In the genomic region with DNA sequence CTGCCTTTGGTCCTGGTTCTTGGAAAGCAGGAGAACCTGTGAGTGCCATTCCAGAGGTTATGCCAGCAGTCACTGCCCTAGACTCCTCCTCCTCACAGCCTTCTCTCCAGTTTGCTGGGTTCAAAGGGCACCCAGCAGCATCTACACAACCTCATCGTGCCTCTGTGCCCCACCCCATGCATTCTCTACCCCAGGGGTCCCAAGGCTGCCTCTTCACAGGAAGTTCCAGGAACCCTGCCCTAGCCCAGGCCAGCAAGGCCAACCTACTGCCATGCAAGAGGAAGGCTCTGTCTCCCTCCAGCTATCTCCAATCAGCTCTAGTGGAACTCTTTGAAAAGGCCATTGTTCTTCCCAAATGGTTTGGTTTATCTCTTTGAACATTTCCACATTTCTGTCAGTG, we compare ENCODE assay signal across 18 cellular contexts. TPM values are rescaled to one million over a fixed set of nuclear protein-coding genes. Genes with fewer than 3 reads are reported as not detected.
DNase-seq lines count a peak whose midpoint lies in the region; ATAC-seq, FAIRE-seq and TF ChIP-seq lines count a peak whose summit lies in the region.
"Had no signal": no experiment of that assay in that cellular context is flagged by ENCODE, and none has a peak within 500 bp of the region (broad histone marks: within the 10 kb centered on the region; RNA-seq: fewer than 3 reads in every experiment).

No MANE protein-coding gene starts in this region.

- no peak overlapping the region for H3K14ac ChIP-seq in neuronal stem cell (ENCODE audit: low read length)

- H2BK5ac ChIP-seq in neuronal stem cell (ENCODE audit: low read length): no peak overlapping the region

- peak; percentile 73 for FAIRE-seq in bronchial epithelial cell (lab: Jason Lieb, UNC)
- FAIRE-seq: GM19239 had no signal

- H3K4me3 Mint-ChIP-seq in endodermal cell: no peak overlapping the region
- H3K4me3 Mint-ChIP-seq: CD4-positive, CD25-positive, alpha-beta regulatory T cell had no signal

- no peak overlapping the region for H2AFZ ChIP-seq in neuronal stem cell (ENCODE audit: low read length)

- DNase-seq in bronchial epithelial cell (ENCODE audit: low read depth) (no peak), left colon (no peak), neuronal stem cell (ENCODE audit: low spot score) (no peak), NCI-H748 (lab: John Stamatoyannopoulos, UW; ENCODE audit: unreplicated experiment) (no peak), endodermal cell (no peak)
- DNase-seq: CD4-positive, CD25-positive, alpha-beta regulatory T cell; DMS79; NCI-H1092 treated with DMSO at 0.1 percent for 48 hours; NCI-H1436 treated with DMSO at 0.1 percent for 48 hours; NCI-H1930; NCI-H226; NCI-H524; Peyer's patch; SJCRH30 had no signal

- no peak overlapping the region for H2BK120ac ChIP-seq in neuronal stem cell (ENCODE audit: low read depth, low read length)

- H2BK15ac ChIP-seq in neuronal stem cell (ENCODE audit: low read length): peak overlapping the region; percentile 46

- no CpG with 5 or more reads among the region's 1 CpG for WGBS in neuronal stem cell (ENCODE audit: extremely low coverage in 2 of 2, insufficient read length in 2 of 2, insufficient replicate concordance in 1 of 2), 2 donors
- WGBS in endodermal cell (ENCODE audit: insufficient coverage in 1 of 2, insufficient read length in 1 of 2), 2 experiments: 89% methylated on average over 1 of the region's 1 CpG; no CpG with 5 or more reads in 1 of the 2 experiments

- peaks cover 11 to 23% of the 10 kb centered on the region in 2 donors for H3K4me1 ChIP-seq in neuronal stem cell (ENCODE audit: control insufficient read depth in 2 of 2, insufficient read depth in 1 of 2, low read depth in 1 of 2, low read length in 2 of 2)
- H3K4me1 ChIP-seq in endodermal cell (ENCODE audit: control insufficient read depth, insufficient read depth, low read length): peaks cover 16% of the 10 kb centered on the region
- H3K4me1 ChIP-seq: Peyer's patch, SJCRH30 had no signal

- peak; percentile 73 for ATAC-seq in left colon
- no peak for ATAC-seq in HG02763 (IDR thresholded peaks at IDR 0.05; ENCODE audit: unreplicated experiment)
- no peak for ATAC-seq in HG02678 (IDR thresholded peaks at IDR 0.05; ENCODE audit: unreplicated experiment)

- no peaks in the 10 kb centered on the region for H3K27me3 Mint-ChIP-seq in endodermal cell (ENCODE audit: insufficient read depth)

- intact Hi-C loops in left colon (cut with DNase I, micrococcal nuclease): no loop called here

- H3K4me2 ChIP-seq in neuronal stem cell (ENCODE audit: insufficient read depth, low read length, poor library complexity, severe bottlenecking): no peak overlapping the region
- H3K4me2 ChIP-seq: KMS-11 had no signal

- H3K9me3 Mint-ChIP-seq in endodermal cell: peaks cover 9% of the 10 kb centered on the region
- H3K9me3 Mint-ChIP-seq: CD4-positive, CD25-positive, alpha-beta regulatory T cell had no signal

- H3K4me3 ChIP-seq in bronchial epithelial cell (ENCODE audit: low read depth, low read length) (no peak overlapping the region), neuronal stem cell (ENCODE audit: low read length in 2 of 2) (no peak overlapping the region), endodermal cell (ENCODE audit: low read length) (no peak overlapping the region)
- H3K4me3 ChIP-seq: Peyer's patch, SJCRH30 had no signal

- H2BK12ac ChIP-seq in neuronal stem cell (ENCODE audit: low read length): no peak overlapping the region

- H3K36me3 Mint-ChIP-seq in endodermal cell (ENCODE audit: low read depth): peaks cover 5% of the 10 kb centered on the region
- H3K36me3 Mint-ChIP-seq: CD4-positive, CD25-positive, alpha-beta regulatory T cell had no signal

- H4K91ac ChIP-seq in neuronal stem cell (ENCODE audit: low read depth, low read length, poor library complexity): no peak overlapping the region

- H3K36me3 ChIP-seq in bronchial epithelial cell (ENCODE audit: control insufficient read depth, insufficient read depth, low read length) (no peaks in the 10 kb centered on the region), neuronal stem cell (replicated peaks in 1 of 2; ENCODE audit: control insufficient read depth in 2 of 2, insufficient read depth in 2 of 2, low read length in 2 of 2) (no peaks in the 10 kb centered on the region), endodermal cell (ENCODE audit: control insufficient read depth, insufficient read depth, low read length) (peaks cover 7% of the 10 kb centered on the region)
- H3K36me3 ChIP-seq: Peyer's patch, SJCRH30 had no signal

- H4K8ac ChIP-seq in neuronal stem cell (ENCODE audit: low read depth, low read length): no peak overlapping the region

- TF ChIP-seq CTCF in bronchial epithelial cell (IDR thresholded peaks at IDR 0.05; ENCODE audit: insufficient read depth, low read length, severe bottlenecking): no peak
- no peak for TF ChIP-seq CTCF in endodermal cell (conservative IDR thresholded peaks at IDR 0.05)

- no peak overlapping the region for H3K23ac ChIP-seq in neuronal stem cell (ENCODE audit: low read depth, low read length, poor library complexity)

- no peak overlapping the region for H3K4ac ChIP-seq in neuronal stem cell (ENCODE audit: low read length)

- H3K18ac ChIP-seq in neuronal stem cell (ENCODE audit: low read length): peak overlapping the region; percentile 61

- H3K4me1 Mint-ChIP-seq in endodermal cell: peaks cover 63% of the 10 kb centered on the region
- H3K4me1 Mint-ChIP-seq: CD4-positive, CD25-positive, alpha-beta regulatory T cell had no signal

- H3K9ac ChIP-seq in neuronal stem cell (ENCODE audit: low read depth, low read length, poor library complexity) (no peak overlapping the region), endodermal cell (ENCODE audit: extremely low read depth, low read length, poor library complexity, severe bottlenecking) (no peak overlapping the region)
- H3K9ac ChIP-seq: KMS-11 had no signal

- no peak overlapping the region for H3K27ac ChIP-seq in neuronal stem cell (replicated peaks; ENCODE audit: low read length)
- no peak overlapping the region for H3K27ac ChIP-seq in endodermal cell (ENCODE audit: low read depth, low read length)
- H3K27ac ChIP-seq: KMS-11, Peyer's patch, SJCRH30 had no signal

- H3K9me3 ChIP-seq in neuronal stem cell (replicated peaks in 1 of 2; ENCODE audit: control insufficient read depth in 2 of 2, insufficient read depth in 1 of 2, low read depth in 1 of 2, low read length in 2 of 2): peaks cover 2 to 5% of the 10 kb centered on the region in 2 donors
- H3K9me3 ChIP-seq in endodermal cell (ENCODE audit: control insufficient read depth, low read length): peaks cover 12% of the 10 kb centered on the region
- H3K9me3 ChIP-seq: Peyer's patch, SJCRH30 had no signal

- H3K27me3 ChIP-seq in bronchial epithelial cell (ENCODE audit: control insufficient read depth, insufficient read depth, low read length) (no peaks in the 10 kb centered on the region), neuronal stem cell (ENCODE audit: control insufficient read depth in 3 of 3, insufficient read depth in 3 of 3, low read depth in 1 of 3, low read length in 3 of 3) (no peaks in the 10 kb centered on the region), endodermal cell (ENCODE audit: control insufficient read depth, insufficient read depth, low read length, poor library complexity, severe bottlenecking) (no peaks in the 10 kb centered on the region)
- H3K27me3 ChIP-seq: Peyer's patch, SJCRH30 had no signal

- no peak overlapping the region for H2AK5ac ChIP-seq in neuronal stem cell (ENCODE audit: low read depth, low read length)

- H3K79me1 ChIP-seq in neuronal stem cell (ENCODE audit: low read depth, low read length): no peaks in the 10 kb centered on the region

- H3K27ac Mint-ChIP-seq in endodermal cell: no peak overlapping the region

RNA-seq across cellular contexts. Expression of a gene that starts 21.2 kb away (rescaled TPM):
- 3.5 and 3.9 TPM in 2 replicates for total RNA-seq in bronchial epithelial cell
- 10 to 100 TPM; 18.9 to 27.4 TPM for total RNA-seq in left colon
- polyA plus RNA-seq in neuronal stem cell (2013, experiment 1 of 2): 26.2 TPM
- polyA plus RNA-seq in neuronal stem cell (2013, experiment 2 of 2): 27.7 TPM
- 10 to 100 TPM; 64.2 to 70.8 TPM for total RNA-seq in endodermal cell
- polyA plus RNA-seq in endodermal cell (2013, experiment 1 of 2): 157 TPM
- polyA plus RNA-seq in endodermal cell (2013, experiment 2 of 2): 160 TPM
